19 cellular contexts compared by ENCODE assay signal in the genomic region with DNA sequence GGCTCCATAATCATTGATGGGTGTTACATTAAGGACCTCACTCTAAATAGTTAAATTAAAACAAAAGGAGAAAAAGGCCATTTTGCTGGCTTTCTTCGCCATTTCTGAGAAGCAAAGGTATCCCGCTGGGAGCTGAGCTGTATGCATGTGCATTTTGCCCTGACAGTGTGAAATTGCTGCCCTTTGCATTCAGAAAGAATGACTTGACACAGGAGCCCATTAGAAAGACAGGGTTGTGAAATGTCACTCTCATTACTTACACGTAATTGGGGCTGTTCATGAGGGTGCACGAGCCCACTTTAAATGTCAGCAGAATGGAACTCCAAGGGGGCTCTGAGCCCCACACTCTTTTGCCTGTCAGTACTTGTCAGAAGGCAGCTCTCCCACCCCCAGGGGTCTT.
DNase-seq lines count a peak whose midpoint lies in the region; ATAC-seq and TF ChIP-seq lines count a peak whose summit lies in the region.
"Had no signal": no experiment of that assay in that cellular context is flagged by ENCODE, and none has a peak within 500 bp of the region (broad histone marks: within the 10 kb centered on the region; RNA-seq: fewer than 3 reads in every experiment).

No MANE protein-coding gene starts in this region.

- H3K9me3 Mint-ChIP-seq in activated CD8-positive, alpha-beta memory T cell treated with anti-CD3 and anti-CD28 coated beads, Interleukin-2, amount 10 ng/mL, durations not matched to agents 7 days and 5 days (ENCODE audit: low read depth), result no peaks in the 10 kb centered on the region
- H3K9me3 Mint-ChIP-seq in T-cell, result no peaks in the 10 kb centered on the region
- H3K9me3 Mint-ChIP-seq: IgD-negative memory B cell had no signal

- ATAC-seq in activated CD8-positive, alpha-beta memory T cell treated with anti-CD3 and anti-CD28 coated beads, Interleukin-2, amount 10 ng/mL, durations not matched to agents 7 days and 5 days, result no peak
- ATAC-seq in T-cell (replicated peaks in 1 of 4) (no peak), GM18502 (IDR thresholded peaks at IDR 0.05; ENCODE audit: poor library complexity, unreplicated experiment) (no peak)
- ATAC-seq: Panc1; stimulated activated naive B cell treated with anti-CD40 and anti-IgM and Interleukin-4, amounts not matched to agents 10 μg/mL and 1 μg/mL and 100 μg/mL, for 72 hours had no signal

- no peaks in the 10 kb centered on the region for H3K27me3 Mint-ChIP-seq in activated CD8-positive, alpha-beta memory T cell treated with anti-CD3 and anti-CD28 coated beads, Interleukin-2, amount 10 ng/mL, durations not matched to agents 7 days and 5 days
- no peaks in the 10 kb centered on the region for H3K27me3 Mint-ChIP-seq in T-cell
- H3K27me3 Mint-ChIP-seq: IgD-negative memory B cell; stimulated activated naive B cell treated with anti-CD40 and anti-IgM and Interleukin-4, amounts not matched to agents 10 μg/mL and 1 μg/mL and 100 μg/mL, for 72 hours had no signal

- TF ChIP-seq CTCF in choroid plexus epithelial cell (conservative IDR thresholded peaks at IDR 0.05; ENCODE audit: low read depth, low read length), result no peak

- no peak for DNase-seq in activated CD8-positive, alpha-beta memory T cell treated with anti-CD3 and anti-CD28 coated beads, Interleukin-2, amount 10 ng/mL, durations not matched to agents 7 days and 5 days
- DNase-seq in activated CD8-positive, alpha-beta memory T cell treated with anti-CD3 and anti-CD28 coated beads, Interleukin-2, amount 50 U/mL, for 48 hours, result no peak
- no peak for DNase-seq in T-cell
- DNase-seq in choroid plexus epithelial cell (ENCODE audit: low read depth), result peak; percentile 81
- peak; percentile 50 for DNase-seq in retina
- DNase-seq in dedifferentiated amniotic fluid mesenchymal stem cell (ENCODE audit: extremely low spot score), result no peak
- DNase-seq in SJCRH30, result no peak
- DNase-seq: activated effector memory CD4-positive, alpha-beta T cell treated with anti-CD3 and anti-CD28 coated beads, Interleukin-2, amount 50 U/mL, for 16 hours; DMS53; hippocampal formation; MG63; stimulated activated CD4-positive, alpha-beta T cell treated with anti-CD3 and anti-CD28 coated beads, Interleukin-15, amount 100 ng/mL, for 24 hours; stimulated activated naive B cell treated with anti-CD40 and anti-IgM and Interleukin-4, amounts not matched to agents 10 μg/mL and 1 μg/mL and 100 μg/mL, for 72 hours; transverse colon had no signal

- H3K27ac Mint-ChIP-seq in activated CD8-positive, alpha-beta memory T cell treated with anti-CD3 and anti-CD28 coated beads, Interleukin-2, amount 10 ng/mL, durations not matched to agents 7 days and 5 days, result peak overlapping the region; percentile 72
- H3K27ac Mint-ChIP-seq in T-cell, result peak overlapping the region; percentile 53 to 80
- H3K27ac Mint-ChIP-seq: stimulated activated naive B cell treated with anti-CD40 and anti-IgM and Interleukin-4, amounts not matched to agents 10 μg/mL and 1 μg/mL and 100 μg/mL, for 72 hours had no signal

- CTCF ChIA-PET in activated CD8-positive, alpha-beta memory T cell treated with anti-CD3 and anti-CD28 coated beads, Interleukin-2, amount 10 ng/mL, durations not matched to agents 7 days and 5 days (lab: Charles Lee), result interaction anchor here (1.1 to 1.3 kb wide), 2 partner anchors 9 to 16 kb away, joined by 3 read pairs; no protein-coding TSS in a partner anchor
- CTCF ChIA-PET in T-cell (lab: Charles Lee), result no interaction called here

- H3K4me1 ChIP-seq in SJCRH30, result no peaks in the 10 kb centered on the region

- no peak overlapping the region for H3K4me3 ChIP-seq in choroid plexus epithelial cell (ENCODE audit: low read depth, low read length)
- no peak overlapping the region for H3K4me3 ChIP-seq in SJCRH30
- H3K4me3 ChIP-seq: MG63, SK-N-MC, transverse colon had no signal

- no peaks in the 10 kb centered on the region for H3K9me3 ChIP-seq in SJCRH30 (replicated peaks)
- H3K9me3 ChIP-seq: MG63, transverse colon had no signal

- peaks cover 98% of the 10 kb centered on the region for H3K4me1 Mint-ChIP-seq in activated CD8-positive, alpha-beta memory T cell treated with anti-CD3 and anti-CD28 coated beads, Interleukin-2, amount 10 ng/mL, durations not matched to agents 7 days and 5 days
- peaks cover 79 to 96% (median 91%) of the 10 kb centered on the region in 3 donors for H3K4me1 Mint-ChIP-seq in T-cell

- no peak overlapping the region for H3K4me3 Mint-ChIP-seq in activated CD8-positive, alpha-beta memory T cell treated with anti-CD3 and anti-CD28 coated beads, Interleukin-2, amount 10 ng/mL, durations not matched to agents 7 days and 5 days
- no peak overlapping the region for H3K4me3 Mint-ChIP-seq in T-cell
- H3K4me3 Mint-ChIP-seq: CD14-positive monocyte; stimulated activated naive B cell treated with anti-CD40 and anti-IgM and Interleukin-4, amounts not matched to agents 10 μg/mL and 1 μg/mL and 100 μg/mL, for 72 hours had no signal

- 0 out of 2 replicates have a peak, but pooled peaks cover 8% of the 10 kb centered on the region for H3K27me3 ChIP-seq in SJCRH30
- H3K27me3 ChIP-seq: MG63, transverse colon had no signal

- peaks cover 86% of the 10 kb centered on the region for H3K36me3 Mint-ChIP-seq in activated CD8-positive, alpha-beta memory T cell treated with anti-CD3 and anti-CD28 coated beads, Interleukin-2, amount 10 ng/mL, durations not matched to agents 7 days and 5 days
- H3K36me3 Mint-ChIP-seq in T-cell, result peaks cover 50% of the 10 kb centered on the region

- no peaks in the 10 kb centered on the region for H3K36me3 ChIP-seq in SJCRH30
- H3K36me3 ChIP-seq: MG63, transverse colon had no signal

- POLR2A ChIA-PET in T-cell (lab: Charles Lee), result interaction anchor here in 1 of 2 donors (0.6 kb wide), 1 partner anchor 487 kb away, joined by 3 read pairs; no protein-coding TSS in a partner anchor

- H3K27ac ChIP-seq in SJCRH30, result no peak overlapping the region
- H3K27ac ChIP-seq: SK-N-MC, transverse colon had no signal

Comparison
In these comparisons a context has a peak if more than half of its experiments do, and no peak if none do; other contexts are left out.
1. DNase-seq: peak in choroid plexus epithelial cell (single experiment) and retina (single experiment); none in activated CD8-positive, alpha-beta memory T cell treated with anti-CD3 and anti-CD28 coated beads, Interleukin-2, amount 10 ng/mL, durations not matched to agents 7 days and 5 days (single experiment), activated CD8-positive, alpha-beta memory T cell treated with anti-CD3 and anti-CD28 coated beads, Interleukin-2, amount 50 U/mL, for 48 hours (single experiment), T-cell (0 of 34), dedifferentiated amniotic fluid mesenchymal stem cell (single experiment) and SJCRH30 (0 of 2).